Comparison of ENCODE assay signal across 1 cellular context in the genomic region with DNA sequence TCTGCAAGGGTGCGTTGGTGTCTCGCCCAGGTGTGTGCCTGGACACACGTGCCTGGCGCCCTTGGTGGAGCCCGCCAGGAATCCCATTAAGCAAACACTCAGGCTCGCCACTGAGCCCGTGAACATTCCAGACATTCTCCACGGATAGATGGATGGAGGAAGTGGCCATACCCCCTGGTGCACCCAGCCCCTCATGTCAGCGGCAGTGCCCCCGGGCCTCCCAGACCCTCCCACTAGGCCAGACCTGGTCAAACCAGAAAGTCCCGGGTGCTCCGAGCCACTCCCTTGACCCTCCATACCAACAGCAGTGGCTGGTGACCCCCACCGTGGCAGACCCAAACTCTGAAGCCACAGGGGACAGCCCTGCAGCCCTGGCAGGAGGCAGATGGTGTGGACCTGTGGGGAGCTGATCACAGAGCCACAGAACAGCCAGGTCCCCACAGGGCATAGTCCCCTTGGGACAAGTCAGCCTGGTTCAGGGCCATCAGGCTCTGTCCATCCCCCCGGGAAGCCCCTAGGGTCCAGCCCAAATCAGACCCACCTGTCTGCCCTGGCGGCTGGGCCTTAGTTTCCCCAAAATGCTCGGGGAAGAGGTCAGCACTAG.
TF ChIP-seq lines count a peak whose summit lies in the region.

No MANE protein-coding gene starts in this region.

TF ChIP-seq in HepG2, 621 proteins besides CTCF, POLR2A, EP300 and RAD21 (continued from another document):
- TF ChIP-seq, protein P1, sequence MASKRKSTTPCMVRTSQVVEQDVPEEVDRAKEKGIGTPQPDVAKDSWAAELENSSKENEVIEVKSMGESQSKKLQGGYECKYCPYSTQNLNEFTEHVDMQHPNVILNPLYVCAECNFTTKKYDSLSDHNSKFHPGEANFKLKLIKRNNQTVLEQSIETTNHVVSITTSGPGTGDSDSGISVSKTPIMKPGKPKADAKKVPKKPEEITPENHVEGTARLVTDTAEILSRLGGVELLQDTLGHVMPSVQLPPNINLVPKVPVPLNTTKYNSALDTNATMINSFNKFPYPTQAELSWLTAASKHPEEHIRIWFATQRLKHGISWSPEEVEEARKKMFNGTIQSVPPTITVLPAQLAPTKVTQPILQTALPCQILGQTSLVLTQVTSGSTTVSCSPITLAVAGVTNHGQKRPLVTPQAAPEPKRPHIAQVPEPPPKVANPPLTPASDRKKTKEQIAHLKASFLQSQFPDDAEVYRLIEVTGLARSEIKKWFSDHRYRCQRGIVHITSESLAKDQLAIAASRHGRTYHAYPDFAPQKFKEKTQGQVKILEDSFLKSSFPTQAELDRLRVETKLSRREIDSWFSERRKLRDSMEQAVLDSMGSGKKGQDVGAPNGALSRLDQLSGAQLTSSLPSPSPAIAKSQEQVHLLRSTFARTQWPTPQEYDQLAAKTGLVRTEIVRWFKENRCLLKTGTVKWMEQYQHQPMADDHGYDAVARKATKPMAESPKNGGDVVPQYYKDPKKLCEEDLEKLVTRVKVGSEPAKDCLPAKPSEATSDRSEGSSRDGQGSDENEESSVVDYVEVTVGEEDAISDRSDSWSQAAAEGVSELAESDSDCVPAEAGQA (IDR thresholded peaks at IDR 0.05; ENCODE audit: low read depth) = no peak
- TF ChIP-seq, protein P1 (CRISPR knock-in tag; IDR thresholded peaks at IDR 0.05; ENCODE audit: borderline replicate concordance) = no peak
- TF ChIP-seq FLYWCH1 (CRISPR knock-in tag; IDR thresholded peaks at IDR 0.05) = no peak
